Comparison of ENCODE assay signal across 1 cellular context in the genomic region with DNA sequence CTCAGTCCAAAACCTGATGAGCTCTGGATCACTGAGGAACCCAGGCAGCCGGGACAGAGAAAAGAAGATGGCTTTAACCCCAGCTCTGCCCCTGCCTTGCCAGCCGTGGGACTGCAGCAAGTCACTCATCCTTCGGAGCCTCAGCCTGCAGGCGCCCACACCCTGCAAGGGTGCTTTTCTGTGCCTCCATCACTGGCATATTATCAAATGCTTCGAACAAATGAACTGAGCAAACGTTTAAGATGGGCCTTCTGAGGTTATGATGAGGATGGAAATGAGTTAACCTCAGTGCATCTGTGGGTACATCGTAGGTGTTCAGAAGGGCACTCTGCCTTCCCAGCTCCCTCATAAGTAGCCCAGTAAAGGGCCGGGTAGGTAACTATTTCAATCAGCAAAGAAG.
TF ChIP-seq lines count a peak whose summit lies in the region.

No MANE protein-coding gene starts in this region.

TF ChIP-seq in IMR-90, 13 proteins besides CTCF, POLR2A, EP300 and RAD21:
- TF ChIP-seq SMC3 (IDR thresholded peaks at IDR 0.05; ENCODE audit: low read depth, low read length) = no peak
- no peak for TF ChIP-seq NFE2L2 (IDR thresholded peaks at IDR 0.05; ENCODE audit: low read depth, low read length)
- TF ChIP-seq RFX5 (IDR thresholded peaks at IDR 0.05; ENCODE audit: low read depth, low read length) = no peak
- TF ChIP-seq CHD1 (IDR thresholded peaks at IDR 0.05; ENCODE audit: low read depth, low read length) = no peak
- no peak for TF ChIP-seq MAFK (IDR thresholded peaks at IDR 0.05; ENCODE audit: low read depth, low read length)
- TF ChIP-seq, protein P1, sequence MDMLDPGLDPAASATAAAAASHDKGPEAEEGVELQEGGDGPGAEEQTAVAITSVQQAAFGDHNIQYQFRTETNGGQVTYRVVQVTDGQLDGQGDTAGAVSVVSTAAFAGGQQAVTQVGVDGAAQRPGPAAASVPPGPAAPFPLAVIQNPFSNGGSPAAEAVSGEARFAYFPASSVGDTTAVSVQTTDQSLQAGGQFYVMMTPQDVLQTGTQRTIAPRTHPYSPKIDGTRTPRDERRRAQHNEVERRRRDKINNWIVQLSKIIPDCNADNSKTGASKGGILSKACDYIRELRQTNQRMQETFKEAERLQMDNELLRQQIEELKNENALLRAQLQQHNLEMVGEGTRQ (IDR thresholded peaks at IDR 0.05; ENCODE audit: low read depth, low read length) = no peak
- no peak for TF ChIP-seq CEBPB (IDR thresholded peaks at IDR 0.05; ENCODE audit: low read depth, low read length)
- no peak for TF ChIP-seq RCOR1 (IDR thresholded peaks at IDR 0.05; ENCODE audit: insufficient replicate concordance, low read length)
- no peak for TF ChIP-seq MXI1 (IDR thresholded peaks at IDR 0.05; ENCODE audit: borderline replicate concordance, low read depth, low read length)
- no peak for TF ChIP-seq BHLHE40 (IDR thresholded peaks at IDR 0.05; ENCODE audit: low read depth, low read length)
- TF ChIP-seq, protein P2, sequence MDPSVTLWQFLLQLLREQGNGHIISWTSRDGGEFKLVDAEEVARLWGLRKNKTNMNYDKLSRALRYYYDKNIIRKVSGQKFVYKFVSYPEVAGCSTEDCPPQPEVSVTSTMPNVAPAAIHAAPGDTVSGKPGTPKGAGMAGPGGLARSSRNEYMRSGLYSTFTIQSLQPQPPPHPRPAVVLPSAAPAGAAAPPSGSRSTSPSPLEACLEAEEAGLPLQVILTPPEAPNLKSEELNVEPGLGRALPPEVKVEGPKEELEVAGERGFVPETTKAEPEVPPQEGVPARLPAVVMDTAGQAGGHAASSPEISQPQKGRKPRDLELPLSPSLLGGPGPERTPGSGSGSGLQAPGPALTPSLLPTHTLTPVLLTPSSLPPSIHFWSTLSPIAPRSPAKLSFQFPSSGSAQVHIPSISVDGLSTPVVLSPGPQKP (IDR thresholded peaks at IDR 0.05; ENCODE audit: borderline replicate concordance, low read depth, low read length) = no peak
- no peak for TF ChIP-seq MAZ (IDR thresholded peaks at IDR 0.05; ENCODE audit: borderline replicate concordance, low read depth, low read length)
- TF ChIP-seq FOS (IDR thresholded peaks at IDR 0.05; ENCODE audit: low read depth, low read length) = no peak
